In the genomic region with DNA sequence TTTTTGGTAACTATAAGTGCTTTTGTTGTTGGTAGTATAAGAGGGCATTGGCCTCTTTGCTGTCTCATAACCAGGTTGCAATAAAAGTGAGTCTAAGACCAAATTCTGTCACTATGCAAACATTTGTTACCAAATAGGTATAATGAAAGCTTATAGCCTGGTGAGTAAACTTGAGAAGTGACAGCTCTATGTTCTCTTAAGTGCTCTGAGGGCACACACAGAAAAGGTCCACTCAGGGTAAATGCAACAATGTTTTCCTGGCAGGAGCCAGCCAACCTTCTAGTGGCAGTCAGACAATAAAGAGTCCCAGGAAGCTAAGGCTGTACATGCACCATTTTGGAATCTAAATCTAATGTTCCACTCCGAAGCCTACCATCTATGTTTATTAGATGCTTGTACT, we compare ENCODE assay signal across 14 cellular contexts.
A peak's percentile ranks its signal among the peaks of the same experiment; 100 is the strongest.
DNase-seq lines count a peak whose midpoint lies in the region; ATAC-seq and TF ChIP-seq lines count a peak whose summit lies in the region.
"Had no signal": no experiment of that assay in that cellular context is flagged by ENCODE, and none has a peak within 500 bp of the region (broad histone marks: within the 10 kb centered on the region; RNA-seq: fewer than 3 reads in every experiment).

No MANE protein-coding gene starts in this region.

- no peaks in the 10 kb centered on the region for H3K27me3 Mint-ChIP-seq in activated T-helper 17 cell treated with anti-CD3 and anti-CD28 coated beads, Interleukin-2, amount 50 U/mL, for 72 hours
- H3K27me3 Mint-ChIP-seq: activated naive CD8-positive, alpha-beta T cell treated with anti-CD3 and anti-CD28 coated beads for 36 hours had no signal

- POLR2A ChIA-PET in HCT116 (lab: Charles Lee): no interaction called here
- POLR2A ChIA-PET in HEK293T (lab: Yijun Ruan, JAX): no interaction called here

- ATAC-seq in HCT116: no peak
- peak; percentile 15 for ATAC-seq in activated T-helper 17 cell treated with anti-CD3 and anti-CD28 coated beads, Interleukin-2, amount 50 U/mL, for 72 hours (replicated peaks)
- ATAC-seq in GM18909 (IDR thresholded peaks at IDR 0.05; ENCODE audit: poor library complexity, unreplicated experiment): no peak

- intact Hi-C loops in HCT116 (cut with micrococcal nuclease): loop anchor here (5.0 kb wide), 1 partner anchor 263 kb away; a partner anchor contains a TSS

- RAD21 ChIA-PET in HCT116 (lab: Charles Lee; ENCODE audit: low non-redundant PET in 1 of 2, low total read pairs in 2 of 2, uncharacterized antibody in 2 of 2, unreplicated experiment in 2 of 2): no interaction called here

- CTCF ChIA-PET in HCT116 (lab: Charles Lee) (no interaction called here), HEK293T (lab: Yijun Ruan, JAX) (no interaction called here)

- no peaks in the 10 kb centered on the region for H3K9me2 ChIP-seq in HCT116 (ENCODE audit: insufficient read depth)

- no peaks in the 10 kb centered on the region for H3K79me2 ChIP-seq in HCT116 (ENCODE audit: insufficient read depth, low read length)
- H3K79me2 ChIP-seq: parathyroid adenoma had no signal

- H3K9me3 ChIP-seq in HCT116 (ENCODE audit: control insufficient read depth in 1 of 2, insufficient read depth in 1 of 2, low read depth in 1 of 2, low read length in 2 of 2): no peaks in the 10 kb centered on the region

- H3K4me3 Mint-ChIP-seq in activated T-helper 17 cell treated with anti-CD3 and anti-CD28 coated beads, Interleukin-2, amount 50 U/mL, for 72 hours: no peak overlapping the region
- H3K4me3 Mint-ChIP-seq: activated naive CD8-positive, alpha-beta T cell treated with anti-CD3 and anti-CD28 coated beads for 36 hours had no signal

- no peak overlapping the region for H3K27ac Mint-ChIP-seq in activated T-helper 17 cell treated with anti-CD3 and anti-CD28 coated beads, Interleukin-2, amount 50 U/mL, for 72 hours
- H3K27ac Mint-ChIP-seq: activated naive CD8-positive, alpha-beta T cell treated with anti-CD3 and anti-CD28 coated beads for 36 hours had no signal

- H3K9ac ChIP-seq in HCT116 (ENCODE audit: low read length): no peak overlapping the region
- H3K9ac ChIP-seq: parathyroid adenoma had no signal

- no peak for DNase-seq in HCT116 (ENCODE audit: low read depth, low spot score)
- peak; percentile 26 for DNase-seq in NCI-H187 treated with DMSO at 0.1 percent for 48 hours (lab: John Stamatoyannopoulos, UW)
- peak; percentile 89 for DNase-seq in renal cortical epithelial cell (ENCODE audit: low read depth)
- no peak for DNase-seq in HEK293T (ENCODE audit: extremely low spot score)
- DNase-seq in globus pallidus (ENCODE audit: low spot score): no peak
- DNase-seq: activated CD4-positive, CD25-positive, alpha-beta regulatory T cell treated with anti-CD3 and anti-CD28 coated beads, Interleukin-2, amount 50 U/mL, for 72 hours; activated naive CD8-positive, alpha-beta T cell treated with anti-CD3 and anti-CD28 coated beads for 36 hours; caudate nucleus; islet precursor cell; stimulated activated CD4-positive, alpha-beta T cell treated with anti-CD3 and anti-CD28 coated beads, Interleukin-12 subunit alpha, Interleukin-12 subunit beta, amount 100 ng/mL, for 4 hours had no signal

- peak overlapping the region; percentile 92 for H2AFZ ChIP-seq in HCT116 (ENCODE audit: low read depth, low read length, poor library complexity, severe bottlenecking)
- H2AFZ ChIP-seq: parathyroid adenoma had no signal

- no peaks in the 10 kb centered on the region for H3K27me3 ChIP-seq in HCT116 (ENCODE audit: insufficient read depth, low read length)

- no peaks in the 10 kb centered on the region for H3K9me3 Mint-ChIP-seq in activated T-helper 17 cell treated with anti-CD3 and anti-CD28 coated beads, Interleukin-2, amount 50 U/mL, for 72 hours

- no TSS peak for BruUV-seq in HCT116 (replicated peaks; lab: Mats Ljungman, UMichigan)

- peaks cover 38% of the 10 kb centered on the region for H3K4me1 Mint-ChIP-seq in activated T-helper 17 cell treated with anti-CD3 and anti-CD28 coated beads, Interleukin-2, amount 50 U/mL, for 72 hours

- no peak for TF ChIP-seq RAD21 in HCT116 (IDR thresholded peaks at IDR 0.05; ENCODE audit: low read depth)

- TF ChIP-seq CTCF in HCT116 (IDR thresholded peaks at IDR 0.05 in 2 of 3, conservative IDR thresholded peaks at IDR 0.05 in 1 of 3; ENCODE audit: borderline replicate concordance in 1 of 3, insufficient read depth in 1 of 3, low read depth in 2 of 3, low read length in 2 of 3): no peak

- H3K36me3 Mint-ChIP-seq in activated T-helper 17 cell treated with anti-CD3 and anti-CD28 coated beads, Interleukin-2, amount 50 U/mL, for 72 hours (ENCODE audit: low read depth): no peaks in the 10 kb centered on the region

- peaks cover 17 to 58% of the 10 kb centered on the region in 2 experiments for H3K4me1 ChIP-seq in HCT116 (ENCODE audit: control insufficient read depth in 1 of 2, insufficient read depth in 2 of 2, low read length in 2 of 2)
- H3K4me1 ChIP-seq: parathyroid adenoma had no signal

- no peak overlapping the region for H3K27ac ChIP-seq in HCT116 (ENCODE audit: low read depth, low read length)
- H3K27ac ChIP-seq: C4-2B, parathyroid adenoma had no signal

- no peaks in the 10 kb centered on the region for H4K20me1 ChIP-seq in HCT116 (ENCODE audit: insufficient read depth)

- no peak for TF ChIP-seq POLR2A in HCT116 (IDR thresholded peaks at IDR 0.05; ENCODE audit: borderline replicate concordance, extremely low read depth, insufficient read depth, insufficient read length)

- H3K4me2 ChIP-seq in HCT116 (ENCODE audit: low read length): no peak overlapping the region

- no peak overlapping the region for H3K4me3 ChIP-seq in HCT116 (replicated peaks in 1 of 2; ENCODE audit: low read depth in 1 of 2, low read length in 2 of 2)

- H3K36me3 ChIP-seq in HCT116 (ENCODE audit: control insufficient read depth in 1 of 2, insufficient read depth in 2 of 2, low read length in 2 of 2): no peaks in the 10 kb centered on the region

TF ChIP-seq in HCT116, 20 proteins besides CTCF, POLR2A, EP300 and RAD21 (continues in another document):
- TF ChIP-seq POLR2AphosphoS5 (IDR thresholded peaks at IDR 0.05; ENCODE audit: low read depth, low read length): no peak
- TF ChIP-seq TCF7L2 (IDR thresholded peaks at IDR 0.05; ENCODE audit: borderline replicate concordance, extremely low read depth, insufficient read depth, insufficient read length): no peak
- TF ChIP-seq SRF (IDR thresholded peaks at IDR 0.05; ENCODE audit: low read depth): no peak
- no peak for TF ChIP-seq CBX3 (IDR thresholded peaks at IDR 0.05; ENCODE audit: low read depth)
- TF ChIP-seq, protein P1, sequence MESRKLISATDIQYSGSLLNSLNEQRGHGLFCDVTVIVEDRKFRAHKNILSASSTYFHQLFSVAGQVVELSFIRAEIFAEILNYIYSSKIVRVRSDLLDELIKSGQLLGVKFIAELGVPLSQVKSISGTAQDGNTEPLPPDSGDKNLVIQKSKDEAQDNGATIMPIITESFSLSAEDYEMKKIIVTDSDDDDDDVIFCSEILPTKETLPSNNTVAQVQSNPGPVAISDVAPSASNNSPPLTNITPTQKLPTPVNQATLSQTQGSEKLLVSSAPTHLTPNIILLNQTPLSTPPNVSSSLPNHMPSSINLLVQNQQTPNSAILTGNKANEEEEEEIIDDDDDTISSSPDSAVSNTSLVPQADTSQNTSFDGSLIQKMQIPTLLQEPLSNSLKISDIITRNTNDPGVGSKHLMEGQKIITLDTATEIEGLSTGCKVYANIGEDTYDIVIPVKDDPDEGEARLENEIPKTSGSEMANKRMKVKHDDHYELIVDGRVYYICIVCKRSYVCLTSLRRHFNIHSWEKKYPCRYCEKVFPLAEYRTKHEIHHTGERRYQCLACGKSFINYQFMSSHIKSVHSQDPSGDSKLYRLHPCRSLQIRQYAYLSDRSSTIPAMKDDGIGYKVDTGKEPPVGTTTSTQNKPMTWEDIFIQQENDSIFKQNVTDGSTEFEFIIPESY (IDR thresholded peaks at IDR 0.05; ENCODE audit: extremely low read depth, insufficient replicate concordance, low read length): no peak
- TF ChIP-seq, protein P2, sequence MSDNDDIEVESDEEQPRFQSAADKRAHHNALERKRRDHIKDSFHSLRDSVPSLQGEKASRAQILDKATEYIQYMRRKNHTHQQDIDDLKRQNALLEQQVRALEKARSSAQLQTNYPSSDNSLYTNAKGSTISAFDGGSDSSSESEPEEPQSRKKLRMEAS (IDR thresholded peaks at IDR 0.05): no peak

TF ChIP-seq in HEK293T, 16 proteins besides CTCF, POLR2A, EP300 and RAD21:
- TF ChIP-seq ZNF384 (IDR thresholded peaks at IDR 0.05) (no peak), HDGF (IDR thresholded peaks at IDR 0.05; ENCODE audit: borderline replicate concordance) (no peak)
TF ChIP-seq in HEK293T: peak in this region for 0.

Comparison
In these comparisons a context has a peak if more than half of its experiments do, and no peak if none do; other contexts are left out.
1. DNase-seq: peak in NCI-H187 treated with DMSO at 0.1 percent for 48 hours (single experiment) and renal cortical epithelial cell (single experiment); none in HCT116 (single experiment), HEK293T (single experiment) and globus pallidus (single experiment).